18 cellular contexts compared by ENCODE assay signal in genomic region chr13:97139704-97140103, GRCh38.
"Had no signal": no experiment of that assay in that cellular context is flagged by ENCODE, and none has a peak within 500 bp of the region (broad histone marks: within the 10 kb centered on the region; RNA-seq: fewer than 3 reads in every experiment).

No MANE protein-coding gene starts in this region.

- H3K36me3 ChIP-seq: brain microvascular endothelial cell, right lobe of liver, spleen, upper lobe of left lung had no signal

- H3K4me3 Mint-ChIP-seq: activated naive CD4-positive, alpha-beta T cell treated with anti-CD3 and anti-CD28 coated beads, Interleukin-2, amount 50 U/mL, for 24 hours; natural killer cell had no signal

- H3K9me3 ChIP-seq: right lobe of liver, spleen, upper lobe of left lung had no signal

- H3K27ac ChIP-seq: right lobe of liver, spleen had no signal

- H3K9me3 Mint-ChIP-seq: activated naive CD4-positive, alpha-beta T cell treated with anti-CD3 and anti-CD28 coated beads, Interleukin-2, amount 50 U/mL, for 24 hours; natural killer cell had no signal

- H3K27me3 Mint-ChIP-seq: progenitor cell of endocrine pancreas had no signal

- DNase-seq: activated CD4-positive, alpha-beta T cell treated with anti-CD3 and anti-CD28 coated beads, Interleukin-2, amount 50 U/mL, for 4 hours; activated T-cell treated with anti-CD3 and anti-CD28 coated beads, Interleukin-2, amount 50 U/mL, for 1 hour; amniotic stem cell; brain microvascular endothelial cell; cerebellar nuclear complex; left colon; natural killer cell; nucleus accumbens; right lobe of liver; spleen; stimulated activated CD4-positive, alpha-beta T cell treated with anti-CD3 and anti-CD28 coated beads, Interleukin-1b, Interleukin-23, amount 100 ng/mL, for 48 hours; stimulated activated naive CD4-positive, alpha-beta T cell; substantia nigra; T-helper 2 cell; upper lobe of left lung had no signal

- H3K4me1 ChIP-seq: right lobe of liver had no signal

- H3K36me3 Mint-ChIP-seq: activated naive CD4-positive, alpha-beta T cell treated with anti-CD3 and anti-CD28 coated beads, Interleukin-2, amount 50 U/mL, for 24 hours; natural killer cell had no signal

- H3K27me3 ChIP-seq: brain microvascular endothelial cell, right lobe of liver, upper lobe of left lung had no signal

- H3K4me3 ChIP-seq: lung, right lobe of liver, spleen, upper lobe of left lung had no signal

- H3K27ac Mint-ChIP-seq: activated naive CD4-positive, alpha-beta T cell treated with anti-CD3 and anti-CD28 coated beads, Interleukin-2, amount 50 U/mL, for 24 hours; natural killer cell; progenitor cell of endocrine pancreas had no signal
